In genomic region chr7:149239345-149240143, GRCh38 we compare ENCODE assay signal across 1 cellular context.
TF ChIP-seq lines count a peak whose summit lies in the region.

ZNF212 (plus strand) TSS chr7:149239651; CDS start chr7:149239779, 128 bp downstream.

TF ChIP-seq in HepG2, 621 proteins besides CTCF, POLR2A, EP300 and RAD21 (continued from another document and continues in another):
- TF ChIP-seq, protein P1, sequence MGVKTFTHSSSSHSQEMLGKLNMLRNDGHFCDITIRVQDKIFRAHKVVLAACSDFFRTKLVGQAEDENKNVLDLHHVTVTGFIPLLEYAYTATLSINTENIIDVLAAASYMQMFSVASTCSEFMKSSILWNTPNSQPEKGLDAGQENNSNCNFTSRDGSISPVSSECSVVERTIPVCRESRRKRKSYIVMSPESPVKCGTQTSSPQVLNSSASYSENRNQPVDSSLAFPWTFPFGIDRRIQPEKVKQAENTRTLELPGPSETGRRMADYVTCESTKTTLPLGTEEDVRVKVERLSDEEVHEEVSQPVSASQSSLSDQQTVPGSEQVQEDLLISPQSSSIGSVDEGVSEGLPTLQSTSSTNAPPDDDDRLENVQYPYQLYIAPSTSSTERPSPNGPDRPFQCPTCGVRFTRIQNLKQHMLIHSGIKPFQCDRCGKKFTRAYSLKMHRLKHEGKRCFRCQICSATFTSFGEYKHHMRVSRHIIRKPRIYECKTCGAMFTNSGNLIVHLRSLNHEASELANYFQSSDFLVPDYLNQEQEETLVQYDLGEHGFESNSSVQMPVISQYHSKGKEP (CRISPR knock-in tag; IDR thresholded peaks at IDR 0.05), result 0 out of 2 replicates have a peak, but pooled peaks have one; percentile 47
- TF ChIP-seq E2F5 (CRISPR knock-in tag; conservative IDR thresholded peaks at IDR 0.05) (no peak), ETV6 (CRISPR knock-in tag; conservative IDR thresholded peaks at IDR 0.05) (no peak; the same call in 1 of the 2 replicates), EHMT2 (IDR thresholded peaks at IDR 0.05; ENCODE audit: borderline replicate concordance, low read depth, low read length) (no peak), PAX8 (CRISPR knock-in tag; IDR thresholded peaks at IDR 0.05; ENCODE audit: borderline replicate concordance) (no peak), ZNF816 (CRISPR knock-in tag; IDR thresholded peaks at IDR 0.05; ENCODE audit: borderline replicate concordance) (peak; percentile 39; the same call in 1 of the 2 replicates), REL (CRISPR knock-in tag; conservative IDR thresholded peaks at IDR 0.05) (no peak), CHD2 (IDR thresholded peaks at IDR 0.05; ENCODE audit: low read depth, low read length) (peak; percentile 22; the same call in 1 of the 2 replicates), ERF (CRISPR knock-in tag; IDR thresholded peaks at IDR 0.05) (peak; percentile 85), ZNF362 (CRISPR knock-in tag; IDR thresholded peaks at IDR 0.05; ENCODE audit: borderline replicate concordance) (peak; percentile 37; the same call in 1 of the 2 replicates), THAP11 (CRISPR knock-in tag; IDR thresholded peaks at IDR 0.05) (peak; percentile 92), PCBP2 (optimal IDR thresholded peaks at IDR 0.05; ENCODE audit: low read depth, low read length, poor library complexity, severe bottlenecking) (no peak), SIN3B (IDR thresholded peaks at IDR 0.05; ENCODE audit: low read length) (no peak), ZBTB3 (CRISPR knock-in tag; IDR thresholded peaks at IDR 0.05; ENCODE audit: borderline replicate concordance, low read depth) (no peak), ZGPAT (CRISPR knock-in tag; IDR thresholded peaks at IDR 0.05) (peak; percentile 95), GATA4 (IDR thresholded peaks at IDR 0.05; ENCODE audit: borderline replicate concordance, low read depth) (0 out of 2 replicates have a peak, but pooled peaks have one; percentile 34), ZNF160 (CRISPR knock-in tag; IDR thresholded peaks at IDR 0.05) (no peak), JUND (CRISPR knock-in tag; IDR thresholded peaks at IDR 0.05) (no peak), ZNF101 (CRISPR knock-in tag; IDR thresholded peaks at IDR 0.05; ENCODE audit: borderline replicate concordance, low read depth) (no peak), ZZZ3 (CRISPR knock-in tag; IDR thresholded peaks at IDR 0.05; ENCODE audit: borderline replicate concordance) (no peak; the same call in 1 of the 2 replicates), CC2D1A (CRISPR knock-in tag; IDR thresholded peaks at IDR 0.05) (peak; percentile 72; the same call in 1 of the 2 replicates), JUNB (CRISPR knock-in tag; IDR thresholded peaks at IDR 0.05; ENCODE audit: borderline replicate concordance) (no peak), MBD4 (IDR thresholded peaks at IDR 0.05; ENCODE audit: borderline replicate concordance, low read length) (no peak), HNRNPK (IDR thresholded peaks at IDR 0.05; ENCODE audit: low read depth, low read length, poor library complexity, severe bottlenecking) (no peak), ZNF251 (CRISPR knock-in tag; IDR thresholded peaks at IDR 0.05) (no peak), TRAFD1 (CRISPR knock-in tag; IDR thresholded peaks at IDR 0.05; ENCODE audit: borderline replicate concordance) (peak; percentile 65; the same call in 1 of the 2 replicates), NFE2L1 (CRISPR knock-in tag; IDR thresholded peaks at IDR 0.05; ENCODE audit: borderline replicate concordance) (no peak), ZNF264 (CRISPR knock-in tag; IDR thresholded peaks at IDR 0.05) (peak; percentile 63; the same call in 1 of the 2 replicates), TSC22D2 (CRISPR knock-in tag; IDR thresholded peaks at IDR 0.05; ENCODE audit: borderline replicate concordance) (0 out of 2 replicates have a peak, but pooled peaks have one; percentile 53), PAF1 (CRISPR knock-in tag; IDR thresholded peaks at IDR 0.05) (no peak), NFATC3 (CRISPR knock-in tag; IDR thresholded peaks at IDR 0.05) (no peak), ZNF839 (CRISPR knock-in tag; IDR thresholded peaks at IDR 0.05; ENCODE audit: borderline replicate concordance) (peak; percentile 39; the same call in 1 of the 2 replicates), ZNF549 (CRISPR knock-in tag; IDR thresholded peaks at IDR 0.05) (no peak), ZNF136 (CRISPR knock-in tag; IDR thresholded peaks at IDR 0.05; ENCODE audit: low read depth) (no peak)
- TF ChIP-seq, protein P2, sequence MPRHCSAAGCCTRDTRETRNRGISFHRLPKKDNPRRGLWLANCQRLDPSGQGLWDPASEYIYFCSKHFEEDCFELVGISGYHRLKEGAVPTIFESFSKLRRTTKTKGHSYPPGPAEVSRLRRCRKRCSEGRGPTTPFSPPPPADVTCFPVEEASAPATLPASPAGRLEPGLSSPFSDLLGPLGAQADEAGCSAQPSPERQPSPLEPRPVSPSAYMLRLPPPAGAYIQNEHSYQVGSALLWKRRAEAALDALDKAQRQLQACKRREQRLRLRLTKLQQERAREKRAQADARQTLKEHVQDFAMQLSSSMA (CRISPR knock-in tag; IDR thresholded peaks at IDR 0.05), result no peak; the same call in 1 of the 2 replicates
- TF ChIP-seq, protein P3, sequence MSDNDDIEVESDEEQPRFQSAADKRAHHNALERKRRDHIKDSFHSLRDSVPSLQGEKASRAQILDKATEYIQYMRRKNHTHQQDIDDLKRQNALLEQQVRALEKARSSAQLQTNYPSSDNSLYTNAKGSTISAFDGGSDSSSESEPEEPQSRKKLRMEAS (IDR thresholded peaks at IDR 0.05), result peak; percentile 83
- TF ChIP-seq, protein P4, sequence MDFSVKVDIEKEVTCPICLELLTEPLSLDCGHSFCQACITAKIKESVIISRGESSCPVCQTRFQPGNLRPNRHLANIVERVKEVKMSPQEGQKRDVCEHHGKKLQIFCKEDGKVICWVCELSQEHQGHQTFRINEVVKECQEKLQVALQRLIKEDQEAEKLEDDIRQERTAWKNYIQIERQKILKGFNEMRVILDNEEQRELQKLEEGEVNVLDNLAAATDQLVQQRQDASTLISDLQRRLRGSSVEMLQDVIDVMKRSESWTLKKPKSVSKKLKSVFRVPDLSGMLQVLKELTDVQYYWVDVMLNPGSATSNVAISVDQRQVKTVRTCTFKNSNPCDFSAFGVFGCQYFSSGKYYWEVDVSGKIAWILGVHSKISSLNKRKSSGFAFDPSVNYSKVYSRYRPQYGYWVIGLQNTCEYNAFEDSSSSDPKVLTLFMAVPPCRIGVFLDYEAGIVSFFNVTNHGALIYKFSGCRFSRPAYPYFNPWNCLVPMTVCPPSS (IDR thresholded peaks at IDR 0.05), result no peak
- TF ChIP-seq, protein P5, sequence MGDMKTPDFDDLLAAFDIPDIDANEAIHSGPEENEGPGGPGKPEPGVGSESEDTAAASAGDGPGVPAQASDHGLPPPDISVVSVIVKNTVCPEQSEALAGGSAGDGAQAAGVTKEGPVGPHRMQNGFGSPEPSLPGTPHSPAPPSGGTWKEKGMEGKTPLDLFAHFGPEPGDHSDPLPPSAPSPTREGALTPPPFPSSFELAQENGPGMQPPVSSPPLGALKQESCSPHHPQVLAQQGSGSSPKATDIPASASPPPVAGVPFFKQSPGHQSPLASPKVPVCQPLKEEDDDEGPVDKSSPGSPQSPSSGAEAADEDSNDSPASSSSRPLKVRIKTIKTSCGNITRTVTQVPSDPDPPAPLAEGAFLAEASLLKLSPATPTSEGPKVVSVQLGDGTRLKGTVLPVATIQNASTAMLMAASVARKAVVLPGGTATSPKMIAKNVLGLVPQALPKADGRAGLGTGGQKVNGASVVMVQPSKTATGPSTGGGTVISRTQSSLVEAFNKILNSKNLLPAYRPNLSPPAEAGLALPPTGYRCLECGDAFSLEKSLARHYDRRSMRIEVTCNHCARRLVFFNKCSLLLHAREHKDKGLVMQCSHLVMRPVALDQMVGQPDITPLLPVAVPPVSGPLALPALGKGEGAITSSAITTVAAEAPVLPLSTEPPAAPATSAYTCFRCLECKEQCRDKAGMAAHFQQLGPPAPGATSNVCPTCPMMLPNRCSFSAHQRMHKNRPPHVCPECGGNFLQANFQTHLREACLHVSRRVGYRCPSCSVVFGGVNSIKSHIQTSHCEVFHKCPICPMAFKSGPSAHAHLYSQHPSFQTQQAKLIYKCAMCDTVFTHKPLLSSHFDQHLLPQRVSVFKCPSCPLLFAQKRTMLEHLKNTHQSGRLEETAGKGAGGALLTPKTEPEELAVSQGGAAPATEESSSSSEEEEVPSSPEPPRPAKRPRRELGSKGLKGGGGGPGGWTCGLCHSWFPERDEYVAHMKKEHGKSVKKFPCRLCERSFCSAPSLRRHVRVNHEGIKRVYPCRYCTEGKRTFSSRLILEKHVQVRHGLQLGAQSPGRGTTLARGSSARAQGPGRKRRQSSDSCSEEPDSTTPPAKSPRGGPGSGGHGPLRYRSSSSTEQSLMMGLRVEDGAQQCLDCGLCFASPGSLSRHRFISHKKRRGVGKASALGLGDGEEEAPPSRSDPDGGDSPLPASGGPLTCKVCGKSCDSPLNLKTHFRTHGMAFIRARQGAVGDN (CRISPR knock-in tag; IDR thresholded peaks at IDR 0.05), result peak; percentile 87
- TF ChIP-seq, protein P6, sequence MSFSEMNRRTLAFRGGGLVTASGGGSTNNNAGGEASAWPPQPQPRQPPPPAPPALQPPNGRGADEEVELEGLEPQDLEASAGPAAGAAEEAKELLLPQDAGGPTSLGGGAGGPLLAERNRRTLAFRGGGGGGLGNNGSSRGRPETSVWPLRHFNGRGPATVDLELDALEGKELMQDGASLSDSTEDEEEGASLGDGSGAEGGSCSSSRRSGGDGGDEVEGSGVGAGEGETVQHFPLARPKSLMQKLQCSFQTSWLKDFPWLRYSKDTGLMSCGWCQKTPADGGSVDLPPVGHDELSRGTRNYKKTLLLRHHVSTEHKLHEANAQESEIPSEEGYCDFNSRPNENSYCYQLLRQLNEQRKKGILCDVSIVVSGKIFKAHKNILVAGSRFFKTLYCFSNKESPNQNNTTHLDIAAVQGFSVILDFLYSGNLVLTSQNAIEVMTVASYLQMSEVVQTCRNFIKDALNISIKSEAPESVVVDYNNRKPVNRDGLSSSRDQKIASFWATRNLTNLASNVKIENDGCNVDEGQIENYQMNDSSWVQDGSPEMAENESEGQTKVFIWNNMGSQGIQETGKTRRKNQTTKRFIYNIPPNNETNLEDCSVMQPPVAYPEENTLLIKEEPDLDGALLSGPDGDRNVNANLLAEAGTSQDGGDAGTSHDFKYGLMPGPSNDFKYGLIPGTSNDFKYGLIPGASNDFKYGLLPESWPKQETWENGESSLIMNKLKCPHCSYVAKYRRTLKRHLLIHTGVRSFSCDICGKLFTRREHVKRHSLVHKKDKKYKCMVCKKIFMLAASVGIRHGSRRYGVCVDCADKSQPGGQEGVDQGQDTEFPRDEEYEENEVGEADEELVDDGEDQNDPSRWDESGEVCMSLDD (CRISPR knock-in tag; IDR thresholded peaks at IDR 0.05; ENCODE audit: borderline replicate concordance), result no peak
- TF ChIP-seq, protein P7, sequence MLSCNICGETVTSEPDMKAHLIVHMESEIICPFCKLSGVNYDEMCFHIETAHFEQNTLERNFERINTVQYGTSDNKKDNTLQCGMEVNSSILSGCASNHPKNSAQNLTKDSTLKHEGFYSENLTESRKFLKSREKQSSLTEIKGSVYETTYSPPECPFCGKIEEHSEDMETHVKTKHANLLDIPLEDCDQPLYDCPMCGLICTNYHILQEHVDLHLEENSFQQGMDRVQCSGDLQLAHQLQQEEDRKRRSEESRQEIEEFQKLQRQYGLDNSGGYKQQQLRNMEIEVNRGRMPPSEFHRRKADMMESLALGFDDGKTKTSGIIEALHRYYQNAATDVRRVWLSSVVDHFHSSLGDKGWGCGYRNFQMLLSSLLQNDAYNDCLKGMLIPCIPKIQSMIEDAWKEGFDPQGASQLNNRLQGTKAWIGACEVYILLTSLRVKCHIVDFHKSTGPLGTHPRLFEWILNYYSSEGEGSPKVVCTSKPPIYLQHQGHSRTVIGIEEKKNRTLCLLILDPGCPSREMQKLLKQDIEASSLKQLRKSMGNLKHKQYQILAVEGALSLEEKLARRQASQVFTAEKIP (CRISPR knock-in tag; IDR thresholded peaks at IDR 0.05; ENCODE audit: borderline replicate concordance), result no peak
- TF ChIP-seq, protein P8, sequence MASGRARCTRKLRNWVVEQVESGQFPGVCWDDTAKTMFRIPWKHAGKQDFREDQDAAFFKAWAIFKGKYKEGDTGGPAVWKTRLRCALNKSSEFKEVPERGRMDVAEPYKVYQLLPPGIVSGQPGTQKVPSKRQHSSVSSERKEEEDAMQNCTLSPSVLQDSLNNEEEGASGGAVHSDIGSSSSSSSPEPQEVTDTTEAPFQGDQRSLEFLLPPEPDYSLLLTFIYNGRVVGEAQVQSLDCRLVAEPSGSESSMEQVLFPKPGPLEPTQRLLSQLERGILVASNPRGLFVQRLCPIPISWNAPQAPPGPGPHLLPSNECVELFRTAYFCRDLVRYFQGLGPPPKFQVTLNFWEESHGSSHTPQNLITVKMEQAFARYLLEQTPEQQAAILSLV (CRISPR knock-in tag; IDR thresholded peaks at IDR 0.05; ENCODE audit: borderline replicate concordance), result peak; percentile 90; the same call in 1 of the 2 replicates
